19 cellular contexts compared by ENCODE assay signal in genomic region chr3:44955917-44956316, GRCh38.
"Had no signal": no experiment of that assay in that cellular context is flagged by ENCODE, and none has a peak within 500 bp of the region (broad histone marks: within the 10 kb centered on the region; RNA-seq: fewer than 3 reads in every experiment).

No MANE protein-coding gene starts in this region.

- H3K27me3 ChIP-seq: esophagus squamous epithelium, suprapubic skin had no signal

- H3K9me3 Mint-ChIP-seq: memory B cell; naive thymus-derived CD8-positive, alpha-beta T cell; stimulated activated naive CD8-positive, alpha-beta T cell treated with anti-CD3 and anti-CD28 coated beads, Interleukin-15, Interleukin-2, amounts not matched to agents 100 ng/mL and 50 ng/mL, for 24 hours; T-helper 2 cell treated with Interferon-gamma antibody and Interleukin-4, amounts not matched to agents 5 μg/mL and 100 μg/mL, for 36 hours had no signal

- H3K27me3 Mint-ChIP-seq: activated naive CD8-positive, alpha-beta T cell; memory B cell; naive thymus-derived CD8-positive, alpha-beta T cell; stimulated activated naive CD8-positive, alpha-beta T cell treated with anti-CD3 and anti-CD28 coated beads, Interleukin-15, Interleukin-2, amounts not matched to agents 100 ng/mL and 50 ng/mL, for 24 hours had no signal

- FAIRE-seq: endothelial cell of umbilical vein, small intestine had no signal

- H3K4me3 ChIP-seq: esophagus squamous epithelium, left ventricle myocardium inferior, suprapubic skin had no signal

- H3K27ac ChIP-seq: esophagus squamous epithelium, left ventricle myocardium inferior, suprapubic skin had no signal

- H3K9me3 ChIP-seq: esophagus squamous epithelium, left ventricle myocardium inferior, suprapubic skin had no signal

- H3K4me3 Mint-ChIP-seq: activated naive CD8-positive, alpha-beta T cell; memory B cell; naive thymus-derived CD8-positive, alpha-beta T cell; stimulated activated naive CD8-positive, alpha-beta T cell treated with anti-CD3 and anti-CD28 coated beads, Interleukin-15, Interleukin-2, amounts not matched to agents 100 ng/mL and 50 ng/mL, for 24 hours; T-helper 2 cell treated with Interferon-gamma antibody and Interleukin-4, amounts not matched to agents 5 μg/mL and 100 μg/mL, for 36 hours had no signal

- ATAC-seq: naive thymus-derived CD8-positive, alpha-beta T cell; right cardiac atrium had no signal

- H3K27ac Mint-ChIP-seq: activated naive CD8-positive, alpha-beta T cell; memory B cell; stimulated activated naive CD8-positive, alpha-beta T cell treated with anti-CD3 and anti-CD28 coated beads, Interleukin-15, Interleukin-2, amounts not matched to agents 100 ng/mL and 50 ng/mL, for 24 hours; T-helper 2 cell treated with Interferon-gamma antibody and Interleukin-4, amounts not matched to agents 5 μg/mL and 100 μg/mL, for 36 hours had no signal

- DNase-seq: activated CD4-positive, CD25-positive, alpha-beta regulatory T cell treated with anti-CD3 and anti-CD28 coated beads, Interleukin-2, amount 50 U/mL, for 72 hours; amniotic stem cell; central memory CD4-positive, alpha-beta T cell; cortex of kidney; effector CD8-positive, alpha-beta T cell; esophagus squamous epithelium; hippocampal formation; left ventricle myocardium inferior; naive thymus-derived CD8-positive, alpha-beta T cell; nucleus accumbens; right cardiac atrium; small intestine; trophoblast cell had no signal
